1 cellular context compared by ENCODE assay signal in genomic region chr3:84974347-84974746, GRCh38.
TF ChIP-seq lines count a peak whose summit lies in the region.

No MANE protein-coding gene starts in this region.

TF ChIP-seq in A549, 52 proteins besides CTCF, POLR2A, EP300 and RAD21:
- TF ChIP-seq HES2 (IDR thresholded peaks at IDR 0.05): no peak
- TF ChIP-seq SMC3 (IDR thresholded peaks at IDR 0.05): peak; percentile 39; the same call in 1 of the 3 replicates
